20 cellular contexts compared by ENCODE assay signal in the genomic region with DNA sequence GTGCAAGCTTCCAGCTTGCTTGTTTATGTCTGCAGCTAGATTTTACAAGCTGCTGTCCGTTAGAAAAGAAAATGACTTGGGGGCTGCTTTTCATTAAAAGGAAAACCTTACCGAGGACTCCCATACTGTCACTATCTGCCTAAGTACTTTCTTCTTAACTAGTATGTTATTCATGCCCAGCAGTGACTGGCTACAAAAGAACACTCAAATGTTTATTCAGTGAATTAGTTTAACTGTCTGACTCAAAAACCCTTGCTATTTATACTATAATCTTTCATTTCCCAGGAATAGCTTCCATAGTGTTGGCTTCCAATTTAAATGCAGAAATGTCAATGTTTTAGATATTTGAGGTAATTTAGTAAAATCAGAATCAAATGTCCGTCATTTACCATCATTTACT.
DNase-seq lines count a peak whose midpoint lies in the region; ATAC-seq, FAIRE-seq and TF ChIP-seq lines count a peak whose summit lies in the region.
"Had no signal": no experiment of that assay in that cellular context is flagged by ENCODE, and none has a peak within 500 bp of the region (broad histone marks: within the 10 kb centered on the region; RNA-seq: fewer than 3 reads in every experiment).

No MANE protein-coding gene starts in this region.

- no peaks in the 10 kb centered on the region for H3K4me1 ChIP-seq in GM23338 (ENCODE audit: insufficient read depth)
- H3K4me1 ChIP-seq in OCI-LY3 (ENCODE audit: low read length): peaks cover 18% of the 10 kb centered on the region
- H3K4me1 ChIP-seq: A549, BE2C, HAP-1 had no signal

- H3K4me3 ChIP-seq in GM23338: no peak overlapping the region
- H3K4me3 ChIP-seq in OCI-LY3 (ENCODE audit: low read length): no peak overlapping the region
- no peak overlapping the region for H3K4me3 ChIP-seq in bronchial epithelial cell (ENCODE audit: low read depth, low read length)
- H3K4me3 ChIP-seq: A549, HAP-1 had no signal

- no peak overlapping the region for H3K27ac ChIP-seq in GM23338 (ENCODE audit: low read depth)
- H3K27ac ChIP-seq in OCI-LY3 (ENCODE audit: low read length): peak overlapping the region; percentile 77
- H3K27ac ChIP-seq: A549, C4-2B had no signal

- H3K79me2 ChIP-seq in GM23338 (replicated peaks; ENCODE audit: insufficient read depth) (no peaks in the 10 kb centered on the region), OCI-LY3 (ENCODE audit: low read length) (no peaks in the 10 kb centered on the region)

- H2AFZ ChIP-seq in GM23338 (peak overlapping the region; percentile 82; the same call in 1 of the 2 replicates), OCI-LY3 (ENCODE audit: low read depth, low read length) (no peak overlapping the region)

- H3K4me2 ChIP-seq in GM23338: no peak overlapping the region
- H3K4me2 ChIP-seq in OCI-LY3 (ENCODE audit: low read length): peak overlapping the region; percentile 61
- H3K4me2 ChIP-seq: A549 had no signal

- H3K9me3 Mint-ChIP-seq in GM23338: no peaks in the 10 kb centered on the region
- H3K9me3 Mint-ChIP-seq: CD4-positive, alpha-beta memory T cell had no signal

- H3K4me1 Mint-ChIP-seq in GM23338: no peaks in the 10 kb centered on the region; the same call in 2 of the 3 replicates
- H3K4me1 Mint-ChIP-seq: CD4-positive, alpha-beta memory T cell had no signal

- H3K27me3 Mint-ChIP-seq in GM23338 (ENCODE audit: insufficient read depth, low read depth, poor library complexity): no peaks in the 10 kb centered on the region

- H3K36me3 ChIP-seq in GM23338 (ENCODE audit: insufficient read depth) (no peaks in the 10 kb centered on the region), OCI-LY3 (replicated peaks; ENCODE audit: low read depth, low read length) (peaks cover 8% of the 10 kb centered on the region), bronchial epithelial cell (ENCODE audit: control insufficient read depth, insufficient read depth, low read length) (no peaks in the 10 kb centered on the region)
- H3K36me3 ChIP-seq: BE2C, HAP-1 had no signal

- ATAC-seq in GM23338 (no peak), HG03520 (IDR thresholded peaks at IDR 0.05; ENCODE audit: unreplicated experiment) (no peak)
- ATAC-seq: A549 had no signal

- TF ChIP-seq CTCF in GM23338 (conservative IDR thresholded peaks at IDR 0.05; ENCODE audit: low read depth in 2 of 2) (no peak), OCI-LY3 (IDR thresholded peaks at IDR 0.05; ENCODE audit: low read depth, low read length) (no peak), bronchial epithelial cell (IDR thresholded peaks at IDR 0.05; ENCODE audit: insufficient read depth, low read length, severe bottlenecking) (no peak)

- H3K27me3 ChIP-seq in GM23338 (ENCODE audit: insufficient read depth): no peaks in the 10 kb centered on the region
- H3K27me3 ChIP-seq in OCI-LY3 (ENCODE audit: low read depth, low read length): no peaks in the 10 kb centered on the region
- H3K27me3 ChIP-seq in bronchial epithelial cell (ENCODE audit: control insufficient read depth, insufficient read depth, low read length): no peaks in the 10 kb centered on the region
- H3K27me3 ChIP-seq: BE2C had no signal

- no peak for FAIRE-seq in bronchial epithelial cell (lab: Jason Lieb, UNC)
- FAIRE-seq: A549, D721Med, G401.6, GM12891, H1 had no signal

- H4K20me1 ChIP-seq in GM23338 (replicated peaks; ENCODE audit: insufficient read depth) (no peaks in the 10 kb centered on the region), OCI-LY3 (ENCODE audit: insufficient read depth, low read length) (no peaks in the 10 kb centered on the region)

- no peak overlapping the region; the same call in 1 of the 2 replicates for H3K9ac ChIP-seq in OCI-LY3 (ENCODE audit: low read length)

- no peak overlapping the region for H3K4me3 Mint-ChIP-seq in GM23338
- H3K4me3 Mint-ChIP-seq: CD4-positive, alpha-beta memory T cell had no signal

- no peaks in the 10 kb centered on the region for H3K9me3 ChIP-seq in OCI-LY3 (ENCODE audit: insufficient read depth, low read length)
- H3K9me3 ChIP-seq: A549, BE2C, HAP-1 had no signal

- no peaks in the 10 kb centered on the region; the same call in 1 of the 2 replicates for H3K9me2 ChIP-seq in GM23338 (ENCODE audit: insufficient read depth)

- no peaks in the 10 kb centered on the region for H3K36me3 Mint-ChIP-seq in GM23338 (ENCODE audit: low read depth)
- H3K36me3 Mint-ChIP-seq: CD4-positive, alpha-beta memory T cell had no signal

- no peak overlapping the region for H3K27ac Mint-ChIP-seq in GM23338
- H3K27ac Mint-ChIP-seq: CD4-positive, alpha-beta memory T cell had no signal

- DNase-seq in GM23338 (ENCODE audit: low spot score): no peak
- DNase-seq in bronchial epithelial cell (ENCODE audit: low read depth): peak; percentile 35
- peak; percentile 9 for DNase-seq in kidney glomerular epithelial cell (lab: John Stamatoyannopoulos, UW)
- no peak for DNase-seq in UCSD-AML1 (lab: John Stamatoyannopoulos, UW; ENCODE audit: unreplicated experiment)
- DNase-seq in 8988T: no peak
- no peak for DNase-seq in activated T-cell treated with anti-CD3 and anti-CD28 coated beads, Interleukin-2, amount 50 U/mL, for 1 hour
- DNase-seq: BE2C; CD4-positive, alpha-beta memory T cell; DMS153; DMS79 treated with DMSO at 0.1 percent for 48 hours; EL had no signal

- no peaks in the 10 kb centered on the region for H3F3A ChIP-seq in GM23338 (replicated peaks; ENCODE audit: low read depth)

TF ChIP-seq in GM23338, 12 proteins besides CTCF, POLR2A, EP300 and RAD21 (continues in another document):
- TF ChIP-seq ZNF331 (CRISPR knock-in tag; IDR thresholded peaks at IDR 0.05; ENCODE audit: low read depth): no peak
- no peak for TF ChIP-seq ZNF114 (CRISPR knock-in tag; IDR thresholded peaks at IDR 0.05)
- TF ChIP-seq JUNB (IDR thresholded peaks at IDR 0.05; ENCODE audit: unreplicated experiment): no peak
- TF ChIP-seq EZH2 (IDR thresholded peaks at IDR 0.05; ENCODE audit: low read depth, unreplicated experiment): no peak
- TF ChIP-seq, protein P1, sequence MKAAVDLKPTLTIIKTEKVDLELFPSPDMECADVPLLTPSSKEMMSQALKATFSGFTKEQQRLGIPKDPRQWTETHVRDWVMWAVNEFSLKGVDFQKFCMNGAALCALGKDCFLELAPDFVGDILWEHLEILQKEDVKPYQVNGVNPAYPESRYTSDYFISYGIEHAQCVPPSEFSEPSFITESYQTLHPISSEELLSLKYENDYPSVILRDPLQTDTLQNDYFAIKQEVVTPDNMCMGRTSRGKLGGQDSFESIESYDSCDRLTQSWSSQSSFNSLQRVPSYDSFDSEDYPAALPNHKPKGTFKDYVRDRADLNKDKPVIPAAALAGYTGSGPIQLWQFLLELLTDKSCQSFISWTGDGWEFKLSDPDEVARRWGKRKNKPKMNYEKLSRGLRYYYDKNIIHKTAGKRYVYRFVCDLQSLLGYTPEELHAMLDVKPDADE (IDR thresholded peaks at IDR 0.05): no peak

Comparison
In these comparisons a context has a peak if more than half of its experiments do, and no peak if none do; other contexts are left out.
1. DNase-seq: peak in bronchial epithelial cell (single experiment) and kidney glomerular epithelial cell (single experiment); none in GM23338 (single experiment), UCSD-AML1 (single experiment), 8988T (single experiment) and activated T-cell treated with anti-CD3 and anti-CD28 coated beads, Interleukin-2, amount 50 U/mL, for 1 hour (single experiment).